ENCODE assay signal across 17 cellular contexts in genomic region chr1:33005117-33005811, GRCh38. TPM values are rescaled to one million over a fixed set of nuclear protein-coding genes. Genes with fewer than 3 reads are reported as not detected.
DNase-seq lines count a peak whose midpoint lies in the region; ATAC-seq, FAIRE-seq and TF ChIP-seq lines count a peak whose summit lies in the region.
"Had no signal": no experiment of that assay in that cellular context is flagged by ENCODE, and none has a peak within 500 bp of the region (broad histone marks: within the 10 kb centered on the region; RNA-seq: fewer than 3 reads in every experiment).

No MANE protein-coding gene starts in this region.

- H3K27ac Mint-ChIP-seq in T-helper 17 cell: peak overlapping the region; percentile 16
- peak overlapping the region; percentile 89 for H3K27ac Mint-ChIP-seq in stimulated activated effector memory CD8-positive, alpha-beta T cell treated with anti-CD3 and anti-CD28 coated beads, Interleukin-12 subunit alpha, Interleukin-12 subunit beta, amount 100 ng/mL, for 72 hours
- H3K27ac Mint-ChIP-seq: IgD-negative memory B cell; T-helper 2 cell treated with Interferon-gamma antibody and Interleukin-4, amounts not matched to agents 5 μg/mL and 100 μg/mL, for 36 hours had no signal

- no peak for TF ChIP-seq CTCF in HCT116 (IDR thresholded peaks at IDR 0.05 in 2 of 3, conservative IDR thresholded peaks at IDR 0.05 in 1 of 3; ENCODE audit: borderline replicate concordance in 1 of 3, insufficient read depth in 1 of 3, low read depth in 2 of 3, low read length in 2 of 3)
- TF ChIP-seq CTCF in fibroblast of villous mesenchyme (IDR thresholded peaks at IDR 0.05; ENCODE audit: insufficient read depth, low read depth, low read length): no peak

- no peak for ATAC-seq in HCT116
- no peak for ATAC-seq in T-helper 17 cell
- peak; percentile 86 for ATAC-seq in stimulated activated effector memory CD8-positive, alpha-beta T cell treated with anti-CD3 and anti-CD28 coated beads, Interleukin-12 subunit alpha, Interleukin-12 subunit beta, amount 100 ng/mL, for 72 hours
- ATAC-seq: naive thymus-derived CD4-positive, alpha-beta T cell had no signal

- intact Hi-C loops in HCT116 (cut with micrococcal nuclease): no loop called here

- TF ChIP-seq RAD21 in HCT116 (IDR thresholded peaks at IDR 0.05; ENCODE audit: low read depth): no peak

- H3K36me3 Mint-ChIP-seq in T-helper 17 cell (ENCODE audit: low read depth): no peaks in the 10 kb centered on the region
- peaks cover 63% of the 10 kb centered on the region for H3K36me3 Mint-ChIP-seq in stimulated activated effector memory CD8-positive, alpha-beta T cell treated with anti-CD3 and anti-CD28 coated beads, Interleukin-12 subunit alpha, Interleukin-12 subunit beta, amount 100 ng/mL, for 72 hours

- no peak overlapping the region for H3K4me2 ChIP-seq in HCT116 (ENCODE audit: low read length)

- RAD21 ChIA-PET in HCT116 (lab: Charles Lee; ENCODE audit: low non-redundant PET in 1 of 2, low total read pairs in 2 of 2, uncharacterized antibody in 2 of 2, unreplicated experiment in 2 of 2): interaction anchor here in 1 of 2 experiments (1.0 kb wide), 1 partner anchor 50 kb away, joined by 3 read pairs; no protein-coding TSS in a partner anchor

- H3K79me2 ChIP-seq in HCT116 (ENCODE audit: insufficient read depth, low read length): peaks cover 4% of the 10 kb centered on the region; the same call in 1 of the 2 replicates

- peaks cover 7 to 23% of the 10 kb centered on the region in 2 experiments for H3K4me1 ChIP-seq in HCT116 (ENCODE audit: control insufficient read depth in 1 of 2, insufficient read depth in 2 of 2, low read length in 2 of 2)

- BruUV-seq in HCT116 (replicated peaks; lab: Mats Ljungman, UMichigan): no TSS peak

- no peak overlapping the region for H3K4me3 Mint-ChIP-seq in T-helper 17 cell
- H3K4me3 Mint-ChIP-seq in stimulated activated effector memory CD8-positive, alpha-beta T cell treated with anti-CD3 and anti-CD28 coated beads, Interleukin-12 subunit alpha, Interleukin-12 subunit beta, amount 100 ng/mL, for 72 hours: no peak overlapping the region
- H3K4me3 Mint-ChIP-seq: IgD-negative memory B cell; naive thymus-derived CD4-positive, alpha-beta T cell; T-helper 2 cell treated with Interferon-gamma antibody and Interleukin-4, amounts not matched to agents 5 μg/mL and 100 μg/mL, for 36 hours had no signal

- peaks cover 18% of the 10 kb centered on the region for H3K4me1 Mint-ChIP-seq in T-helper 17 cell
- peaks cover 46% of the 10 kb centered on the region for H3K4me1 Mint-ChIP-seq in stimulated activated effector memory CD8-positive, alpha-beta T cell treated with anti-CD3 and anti-CD28 coated beads, Interleukin-12 subunit alpha, Interleukin-12 subunit beta, amount 100 ng/mL, for 72 hours

- no peaks in the 10 kb centered on the region for H3K27me3 ChIP-seq in HCT116 (ENCODE audit: insufficient read depth, low read length)

- DNase-seq in HCT116 (ENCODE audit: low read depth, low spot score) (no peak), T-helper 17 cell (no peak), fibroblast of villous mesenchyme (ENCODE audit: low read depth) (peak; percentile 31), NCI-H2081 treated with DMSO at 0.1 percent for 48 hours (lab: John Stamatoyannopoulos, UW) (no peak), frontal cortex (ENCODE audit: low spot score in 2 of 2) (no peak), occipital lobe (lab: John Stamatoyannopoulos, UW) (no peak)
- no peak for DNase-seq in stimulated activated effector memory CD8-positive, alpha-beta T cell treated with anti-CD3 and anti-CD28 coated beads, Interleukin-12 subunit alpha, Interleukin-12 subunit beta, amount 100 ng/mL, for 72 hours (ENCODE audit: low spot score in 2 of 2)
- DNase-seq: DND-41; left ventricle myocardium superior; naive thymus-derived CD4-positive, alpha-beta T cell; NCI-H774; RPMI8226; stimulated activated CD4-positive, alpha-beta T cell treated with anti-CD3 and anti-CD28 coated beads, Interleukin-2, amount 100 ng/mL, for 24 hours; stimulated activated CD8-positive, alpha-beta memory T cell treated with anti-CD3 and anti-CD28 coated beads, Interleukin-4, amount 100 ng/mL, for 48 hours had no signal

- POLR2A ChIA-PET in HCT116 (lab: Charles Lee): no interaction called here

- no peaks in the 10 kb centered on the region for H3K9me3 Mint-ChIP-seq in stimulated activated effector memory CD8-positive, alpha-beta T cell treated with anti-CD3 and anti-CD28 coated beads, Interleukin-12 subunit alpha, Interleukin-12 subunit beta, amount 100 ng/mL, for 72 hours
- H3K9me3 Mint-ChIP-seq: IgD-negative memory B cell; naive thymus-derived CD4-positive, alpha-beta T cell; T-helper 2 cell treated with Interferon-gamma antibody and Interleukin-4, amounts not matched to agents 5 μg/mL and 100 μg/mL, for 36 hours had no signal

- CTCF ChIA-PET in HCT116 (lab: Charles Lee): interaction anchor here (3.9 kb wide), 1 partner anchor 72 kb away, joined by 41 read pairs; no protein-coding TSS in a partner anchor

- no peak overlapping the region for H3K27ac ChIP-seq in HCT116 (ENCODE audit: low read depth, low read length)

- H3K4me3 ChIP-seq in HCT116 (replicated peaks in 1 of 2; ENCODE audit: low read depth in 1 of 2, low read length in 2 of 2) (no peak overlapping the region), fibroblast of villous mesenchyme (ENCODE audit: low read depth, low read length) (no peak overlapping the region)

- H3K9me3 ChIP-seq in HCT116 (ENCODE audit: control insufficient read depth in 1 of 2, insufficient read depth in 1 of 2, low read depth in 1 of 2, low read length in 2 of 2) (no peaks in the 10 kb centered on the region), T-helper 17 cell (ENCODE audit: control insufficient read depth, low read length, poor library complexity, severe bottlenecking) (no peaks in the 10 kb centered on the region)

- no peak for FAIRE-seq in frontal cortex (lab: Jason Lieb, UNC)
- FAIRE-seq: urothelium cell line had no signal

- H3K9me2 ChIP-seq in HCT116 (ENCODE audit: insufficient read depth): no peaks in the 10 kb centered on the region

- no peak for TF ChIP-seq POLR2A in HCT116 (IDR thresholded peaks at IDR 0.05; ENCODE audit: borderline replicate concordance, extremely low read depth, insufficient read depth, insufficient read length)

- no peaks in the 10 kb centered on the region for H4K20me1 ChIP-seq in HCT116 (ENCODE audit: insufficient read depth)

- H3K9ac ChIP-seq in HCT116 (ENCODE audit: low read length): no peak overlapping the region

- no peaks in the 10 kb centered on the region for H3K27me3 Mint-ChIP-seq in T-helper 17 cell
- H3K27me3 Mint-ChIP-seq: IgD-negative memory B cell; naive thymus-derived CD4-positive, alpha-beta T cell had no signal

- peaks cover 16 to 20% of the 10 kb centered on the region in 2 experiments; a peak in 2 of 4 replicates for H3K36me3 ChIP-seq in HCT116 (ENCODE audit: control insufficient read depth in 1 of 2, insufficient read depth in 2 of 2, low read length in 2 of 2)

- H2AFZ ChIP-seq in HCT116 (ENCODE audit: low read depth, low read length, poor library complexity, severe bottlenecking): no peak overlapping the region

TF ChIP-seq in HCT116, 20 proteins besides CTCF, POLR2A, EP300 and RAD21:
- TF ChIP-seq TCF7L2 (IDR thresholded peaks at IDR 0.05; ENCODE audit: borderline replicate concordance, extremely low read depth, insufficient read depth, insufficient read length) (no peak), JUND (IDR thresholded peaks at IDR 0.05) (no peak), FOSL1 (IDR thresholded peaks at IDR 0.05; ENCODE audit: low read depth) (no peak), POLR2AphosphoS5 (IDR thresholded peaks at IDR 0.05; ENCODE audit: low read depth, low read length) (peak; percentile 13; the same call in 1 of the 2 replicates)

RNA-seq across cellular contexts. Expression of gene AK2, which starts 31.4 kb away (rescaled TPM):
- total RNA-seq in HCT116 (2021; ENCODE audit: unreplicated experiment): 233 TPM
- polyA plus RNA-seq in HCT116 (2012): 193 and 219 TPM in 2 replicates
- total RNA-seq in T-helper 17 cell: 10 to 100 TPM; 51.1 to 61.7 TPM
- 99.7 and 120 TPM in 2 replicates for total RNA-seq in fibroblast of villous mesenchyme
- total RNA-seq in frontal cortex: 23.2 TPM
- 46.9 TPM for total RNA-seq in occipital lobe

RNA-seq across cellular contexts. Expression of gene RNF19B, which starts 40.7 kb away (rescaled TPM):
- total RNA-seq in HCT116 (2021; ENCODE audit: unreplicated experiment) (22.5 TPM), T-helper 17 cell (10 to 100 TPM; 67.1 to 87.7 TPM), fibroblast of villous mesenchyme (9.3 and 9.5 TPM in 2 replicates), frontal cortex (37.1 TPM), occipital lobe (37.9 TPM)
- polyA plus RNA-seq in HCT116 (2012): 24.1 and 32.5 TPM in 2 replicates
